In the genomic region with DNA sequence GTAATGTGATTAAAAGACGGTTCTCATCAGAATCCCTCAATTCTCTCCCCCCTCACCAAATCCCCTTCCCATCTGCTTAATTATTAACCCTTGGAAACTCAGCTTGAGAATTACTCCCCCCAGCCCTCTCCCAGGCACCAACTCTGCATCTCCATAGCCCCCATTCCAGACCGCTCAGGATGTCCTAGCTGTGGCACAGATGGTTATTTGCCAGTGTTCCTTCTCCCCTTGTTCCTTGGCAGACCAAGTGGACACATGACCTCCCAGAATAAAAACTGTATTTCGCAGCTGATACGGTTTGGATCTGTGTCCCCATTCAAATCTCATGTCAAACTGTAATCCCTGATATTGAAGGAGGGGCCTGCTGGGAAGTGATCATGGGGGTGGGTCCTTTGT, we compare ENCODE assay signal across 2 cellular contexts.
TF ChIP-seq lines count a peak whose summit lies in the region.

No MANE protein-coding gene starts in this region.

TF ChIP-seq in GM12878, 131 proteins besides CTCF, POLR2A, EP300 and RAD21:
- no peak for TF ChIP-seq EZH2 (IDR thresholded peaks at IDR 0.05; ENCODE audit: borderline replicate concordance, control insufficient read depth, low read depth, low read length)
- TF ChIP-seq PAX5 (IDR thresholded peaks at IDR 0.05; ENCODE audit: borderline replicate concordance, low read depth, low read length): no peak
- no peak for TF ChIP-seq RELA (IDR thresholded peaks at IDR 0.05; ENCODE audit: borderline replicate concordance, partially characterized antibody)
- TF ChIP-seq CEBPZ (IDR thresholded peaks at IDR 0.05; ENCODE audit: low read depth, low read length): no peak
- no peak for TF ChIP-seq MLLT1 (IDR thresholded peaks at IDR 0.05)
- no peak for TF ChIP-seq SIN3A (IDR thresholded peaks at IDR 0.05; ENCODE audit: low read depth, low read length)
- no peak for TF ChIP-seq MYB (IDR thresholded peaks at IDR 0.05; ENCODE audit: borderline replicate concordance, low read depth, low read length)
- no peak for TF ChIP-seq STAT3 (IDR thresholded peaks at IDR 0.05; ENCODE audit: low read depth, low read length)
- no peak for TF ChIP-seq CHD4 (IDR thresholded peaks at IDR 0.05)
- TF ChIP-seq IRF4 (IDR thresholded peaks at IDR 0.05; ENCODE audit: low read depth, low read length): no peak
- TF ChIP-seq WRNIP1 (IDR thresholded peaks at IDR 0.05; ENCODE audit: borderline replicate concordance, low read depth, low read length): no peak
- TF ChIP-seq SUPT20H (IDR thresholded peaks at IDR 0.05; ENCODE audit: borderline replicate concordance, control insufficient read depth, low read depth, low read length): no peak
- no peak for TF ChIP-seq MYC (IDR thresholded peaks at IDR 0.05; ENCODE audit: insufficient read depth, insufficient read length, insufficient replicate concordance, low read length, severe bottlenecking)
- TF ChIP-seq ELK1 (IDR thresholded peaks at IDR 0.05; ENCODE audit: low read depth, low read length): no peak
- no peak for TF ChIP-seq SPI1 (IDR thresholded peaks at IDR 0.05; ENCODE audit: borderline replicate concordance, insufficient read depth, low read depth, low read length)
- no peak for TF ChIP-seq FOXK2 (IDR thresholded peaks at IDR 0.05)
- no peak for TF ChIP-seq HDAC6 (IDR thresholded peaks at IDR 0.05; ENCODE audit: unreplicated experiment)
- no peak for TF ChIP-seq CBFB (IDR thresholded peaks at IDR 0.05; ENCODE audit: low read depth)
- no peak for TF ChIP-seq SIX5 (IDR thresholded peaks at IDR 0.05; ENCODE audit: low read depth, low read length, severe bottlenecking)
- TF ChIP-seq TARDBP (IDR thresholded peaks at IDR 0.05; ENCODE audit: borderline replicate concordance): no peak

TF ChIP-seq in GM12891, 5 proteins besides CTCF, POLR2A, EP300 and RAD21:
- TF ChIP-seq POU2F2 (IDR thresholded peaks at IDR 0.05; ENCODE audit: low read depth, low read length) (no peak), PAX5 (IDR thresholded peaks at IDR 0.05; ENCODE audit: insufficient read depth, low read length, severe bottlenecking) (no peak), SPI1 (IDR thresholded peaks at IDR 0.05; ENCODE audit: low read depth, low read length) (no peak), TAF1 (IDR thresholded peaks at IDR 0.05; ENCODE audit: low read depth, low read length) (no peak), POLR2AphosphoS5 (IDR thresholded peaks at IDR 0.05; ENCODE audit: low read depth, low read length) (no peak)
